9 cellular contexts compared by ENCODE assay signal in genomic region chr12:25557830-25558436, GRCh38. TPM values are rescaled to one million over a fixed set of nuclear protein-coding genes. Genes with fewer than 3 reads are reported as not detected.
DNase-seq lines count a peak whose midpoint lies in the region; ATAC-seq and TF ChIP-seq lines count a peak whose summit lies in the region.
"Had no signal": no experiment of that assay in that cellular context is flagged by ENCODE, and none has a peak within 500 bp of the region (broad histone marks: within the 10 kb centered on the region; RNA-seq: fewer than 3 reads in every experiment).

No MANE protein-coding gene starts in this region.

- TF ChIP-seq CTCF in Calu3 (IDR thresholded peaks at IDR 0.05; ENCODE audit: unreplicated experiment) (no peak), HFF-Myc (IDR thresholded peaks at IDR 0.05; ENCODE audit: low read depth, low read length, missing control alignments) (peak; percentile 36)

- H3K4me3 Mint-ChIP-seq in Calu3 (ENCODE audit: low read depth, unreplicated experiment): no peak overlapping the region
- H3K4me3 Mint-ChIP-seq in T-helper 17 cell: no peak overlapping the region
- H3K4me3 Mint-ChIP-seq: T-helper 1 cell treated with Interleukin-12 subunit alpha and Interleukin-12 subunit beta and Interleukin-4 antibody, amounts not matched to agents 30 μg/mL and 1 μg/mL, for 36 hours had no signal

- CTCF ChIA-PET in Calu3 (lab: Charles Lee): no interaction called here

- H3K9me3 Mint-ChIP-seq in Calu3 (ENCODE audit: low read depth, unreplicated experiment): peaks cover 6% of the 10 kb centered on the region

- no peak for ATAC-seq in T-helper 17 cell

- peak; percentile 37 for DNase-seq in Calu3
- peak; percentile 25 for DNase-seq in HFF-Myc (ENCODE audit: extremely low read depth, low read depth)
- DNase-seq in SHP77 (lab: John Stamatoyannopoulos, UW): peak; percentile 41 to 43
- peak; percentile 10 for DNase-seq in germinal center (ENCODE audit: low spot score)
- DNase-seq in activated CD8-positive, alpha-beta memory T cell treated with anti-CD3 and anti-CD28 coated beads, Interleukin-2, amount 50 U/mL, for 4 hours: no peak
- DNase-seq in activated gamma-delta T cell treated with Interleukin-2 at 50 U/mL for 16 hours: no peak
- DNase-seq in activated gamma-delta T cell (lab: John Stamatoyannopoulos, UW): no peak
- no peak for DNase-seq in T-helper 17 cell

- no peaks in the 10 kb centered on the region for H3K27me3 Mint-ChIP-seq in Calu3 (ENCODE audit: unreplicated experiment)
- peaks cover 5% of the 10 kb centered on the region for H3K27me3 Mint-ChIP-seq in T-helper 17 cell

- H3K9me3 ChIP-seq in T-helper 17 cell (ENCODE audit: control insufficient read depth, low read length, poor library complexity, severe bottlenecking): no peaks in the 10 kb centered on the region

- no peak overlapping the region for H3K4me3 ChIP-seq in HFF-Myc (replicated peaks; ENCODE audit: low read depth, low read length)

- no peak overlapping the region for H3K27ac Mint-ChIP-seq in Calu3 (ENCODE audit: unreplicated experiment)
- no peak overlapping the region for H3K27ac Mint-ChIP-seq in T-helper 17 cell
- H3K27ac Mint-ChIP-seq: T-helper 1 cell treated with Interleukin-12 subunit alpha and Interleukin-12 subunit beta and Interleukin-4 antibody, amounts not matched to agents 30 μg/mL and 1 μg/mL, for 36 hours had no signal

- no TSS peak for BruUV-seq in Calu3 (replicated peaks; lab: Mats Ljungman, UMichigan)

- H3K4me1 Mint-ChIP-seq in Calu3 (ENCODE audit: low read depth, unreplicated experiment) (no peaks in the 10 kb centered on the region), T-helper 17 cell (no peaks in the 10 kb centered on the region)

- intact Hi-C loops in Calu3 (cut with micrococcal nuclease; ENCODE audit: unreplicated experiment): loop anchor here (5.0 kb wide), 1 partner anchor 121 kb away; no protein-coding TSS in a partner anchor

- no peaks in the 10 kb centered on the region for H3K36me3 Mint-ChIP-seq in Calu3 (ENCODE audit: insufficient read depth, unreplicated experiment)
- H3K36me3 Mint-ChIP-seq in T-helper 17 cell (ENCODE audit: low read depth): no peaks in the 10 kb centered on the region

RNA-seq across cellular contexts. Expression of gene LMNTD1, which starts 4.8 kb away (rescaled TPM):
- total RNA-seq in Calu3 (2022): not detected in 2 replicates
- total RNA-seq in T-helper 17 cell: not detected

Comparison
In these comparisons a context has a peak if more than half of its experiments do, and no peak if none do; other contexts are left out.
1. DNase-seq: peak in Calu3 (single experiment), HFF-Myc (single experiment), SHP77 (2 of 2) and germinal center (single experiment); none in activated CD8-positive, alpha-beta memory T cell treated with anti-CD3 and anti-CD28 coated beads, Interleukin-2, amount 50 U/mL, for 4 hours (single experiment), activated gamma-delta T cell treated with Interleukin-2 at 50 U/mL for 16 hours (single experiment), activated gamma-delta T cell (single experiment) and T-helper 17 cell (0 of 3).